ENCODE assay signal across 15 cellular contexts in genomic region chr7:28630350-28630749, GRCh38.
"Had no signal": no experiment of that assay in that cellular context is flagged by ENCODE, and none has a peak within 500 bp of the region (broad histone marks: within the 10 kb centered on the region; RNA-seq: fewer than 3 reads in every experiment).

No MANE protein-coding gene starts in this region.

- ATAC-seq: left ventricle myocardium superior; natural killer cell; stimulated activated naive B cell treated with anti-CD40 and anti-IgM and Interleukin-4, amounts not matched to agents 10 μg/mL and 1 μg/mL and 100 μg/mL, for 72 hours had no signal

- H3K27ac ChIP-seq: tibial artery, vagina, WERI-Rb-1 had no signal

- H3K27me3 ChIP-seq: tibial artery, vagina had no signal

- H3K4me3 ChIP-seq: coronary artery, tibial artery, vagina had no signal

- H3K36me3 ChIP-seq: tibial artery, vagina, WERI-Rb-1 had no signal

- DNase-seq: activated CD4-positive, alpha-beta T cell treated with anti-CD3 and anti-CD28 coated beads, Interleukin-2, amount 50 U/mL, for 48 hours; activated naive CD4-positive, alpha-beta T cell treated with anti-CD3 and anti-CD28 coated beads for 36 hours; caudate nucleus; effector CD8-positive, alpha-beta T cell; kidney; left ventricle myocardium superior; mesendoderm; natural killer cell; stimulated activated CD4-positive, alpha-beta T cell treated with anti-CD3 and anti-CD28 coated beads, Interleukin-15, amount 100 ng/mL, for 24 hours; stimulated activated CD4-positive, alpha-beta T cell treated with anti-CD3 and anti-CD28 coated beads, Interleukin-4, amount 100 ng/mL, for 1 hour; stimulated activated naive B cell treated with anti-CD40 and anti-IgM and Interleukin-4, amounts not matched to agents 10 μg/mL and 1 μg/mL and 100 μg/mL, for 72 hours; tibial artery; WERI-Rb-1 had no signal

- H3K9me3 ChIP-seq: tibial artery, vagina had no signal
